In the genomic region with DNA sequence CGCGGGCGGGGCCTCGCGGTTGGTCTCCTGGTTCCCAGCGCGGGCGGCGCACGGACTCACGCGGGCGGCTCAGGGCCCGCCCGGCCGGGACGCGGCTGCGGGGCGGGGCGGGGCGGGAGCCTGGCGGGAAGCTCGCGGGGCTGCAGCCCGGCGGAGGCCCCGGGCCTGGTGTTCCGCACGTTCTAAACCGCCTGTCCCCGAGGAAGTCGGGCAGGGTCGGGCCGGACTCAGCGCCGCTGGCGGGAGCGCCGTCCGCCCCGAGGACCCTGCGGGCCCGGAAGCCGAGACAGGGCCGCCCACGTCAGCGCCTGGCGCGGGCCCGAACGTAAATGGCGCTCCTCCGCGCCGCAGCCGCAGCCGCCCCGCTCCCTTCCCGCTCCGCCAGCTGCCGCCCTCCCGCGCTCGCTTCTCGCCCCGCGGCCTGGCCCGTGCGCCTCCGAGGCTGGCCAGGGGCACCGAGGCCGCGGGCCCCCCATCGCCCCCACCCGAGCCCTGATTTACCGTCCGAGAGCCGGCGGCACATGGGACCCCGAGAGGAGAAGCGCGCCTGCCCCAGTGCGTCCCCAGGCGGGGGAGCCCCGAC, we compare ENCODE assay signal across 8 cellular contexts. TPM values are rescaled to one million over a fixed set of nuclear protein-coding genes. Genes with fewer than 3 reads are reported as not detected.
A peak's percentile ranks its signal among the peaks of the same experiment; 100 is the strongest.
DNase-seq lines count a peak whose midpoint lies in the region; ATAC-seq and TF ChIP-seq lines count a peak whose summit lies in the region.

No MANE protein-coding gene starts in this region.

- H3K4me3 ChIP-seq in kidney epithelial cell (ENCODE audit: low read depth, low read length): peak overlapping the region; percentile 51

- no peaks in the 10 kb centered on the region for H3K27me3 ChIP-seq in kidney epithelial cell (ENCODE audit: control insufficient read depth, insufficient read depth, low read length)

- peak; percentile 65 for ATAC-seq in HG02798 (IDR thresholded peaks at IDR 0.05; ENCODE audit: poor library complexity, unreplicated experiment)

- DNase-seq in NCI-H748 (lab: John Stamatoyannopoulos, UW; ENCODE audit: unreplicated experiment): peak; percentile 72
- no peak for DNase-seq in NCI-H748 treated with DMSO at 0.1 percent for 48 hours (lab: John Stamatoyannopoulos, UW)
- peak; percentile 45 for DNase-seq in NCI-H187 treated with DMSO at 0.1 percent for 48 hours (lab: John Stamatoyannopoulos, UW)
- DNase-seq in activated CD4-positive, CD25-positive, alpha-beta regulatory T cell (lab: John Stamatoyannopoulos, UW): peak; percentile 60 to 78 (median 70)
- peak; percentile 88 for DNase-seq in central memory CD4-positive, alpha-beta T cell
- no peak for DNase-seq in kidney epithelial cell (ENCODE audit: low read depth)
- peak; percentile 70 to 82 for DNase-seq in stimulated activated CD4-positive, alpha-beta T cell treated with anti-CD3 and anti-CD28 coated beads, Interleukin-15, amount 100 ng/mL, for 1 hour (ENCODE audit: low read depth in 1 of 2, low spot score in 1 of 2)

- peaks cover 1% of the 10 kb centered on the region for H3K36me3 ChIP-seq in kidney epithelial cell (ENCODE audit: control insufficient read depth, insufficient read depth, low read length)

- TF ChIP-seq CTCF in kidney epithelial cell (IDR thresholded peaks at IDR 0.05; ENCODE audit: insufficient read depth, low read length, poor library complexity, severe bottlenecking): no peak

RNA-seq across cellular contexts. Expression of a gene that starts 0.3 kb away (rescaled TPM):
- total RNA-seq in kidney epithelial cell: 170 and 195 TPM in 2 replicates

RNA-seq across cellular contexts. Expression of a gene that starts 40.5 kb away (rescaled TPM):
- 79.1 and 88.7 TPM in 2 replicates for total RNA-seq in kidney epithelial cell

Comparison
In these comparisons a context has a peak if more than half of its experiments do, and no peak if none do; other contexts are left out.
1. DNase-seq: peak in NCI-H748 (single experiment), NCI-H187 treated with DMSO at 0.1 percent for 48 hours (single experiment), activated CD4-positive, CD25-positive, alpha-beta regulatory T cell (4 of 4), central memory CD4-positive, alpha-beta T cell (single experiment) and stimulated activated CD4-positive, alpha-beta T cell treated with anti-CD3 and anti-CD28 coated beads, Interleukin-15, amount 100 ng/mL, for 1 hour (2 of 2); none in NCI-H748 treated with DMSO at 0.1 percent for 48 hours (single experiment) and kidney epithelial cell (single experiment).